1 cellular context compared by ENCODE assay signal in genomic region chr13:84870190-84870589, GRCh38.
TF ChIP-seq lines count a peak whose summit lies in the region.

No MANE protein-coding gene starts in this region.

TF ChIP-seq in HCT116, 20 proteins besides CTCF, POLR2A, EP300 and RAD21 (continued from another document):
- TF ChIP-seq TCF7L2 (IDR thresholded peaks at IDR 0.05; ENCODE audit: borderline replicate concordance, extremely low read depth, insufficient read depth, insufficient read length): no peak
- TF ChIP-seq YY1 (IDR thresholded peaks at IDR 0.05; ENCODE audit: extremely low read depth, insufficient replicate concordance, low read depth, low read length): no peak
- TF ChIP-seq FOSL1 (IDR thresholded peaks at IDR 0.05; ENCODE audit: low read depth): no peak
- TF ChIP-seq ZNF274 (IDR thresholded peaks at IDR 0.05; ENCODE audit: low read depth, low read length): no peak
